In genomic region chr2:45823723-45824206, GRCh38 we compare ENCODE assay signal across 9 cellular contexts.
DNase-seq lines count a peak whose midpoint lies in the region; ATAC-seq and TF ChIP-seq lines count a peak whose summit lies in the region.
"Had no signal": no experiment of that assay in that cellular context is flagged by ENCODE, and none has a peak within 500 bp of the region (broad histone marks: within the 10 kb centered on the region; RNA-seq: fewer than 3 reads in every experiment).

No MANE protein-coding gene starts in this region.

- no peak for TF ChIP-seq CTCF in suprapubic skin (IDR thresholded peaks at IDR 0.05)

- H3K4me1 ChIP-seq in right cardiac atrium (ENCODE audit: control insufficient read depth, insufficient read depth, low read length) (peaks cover 33% of the 10 kb centered on the region), suprapubic skin (peaks cover 40% of the 10 kb centered on the region)

- DNase-seq in NCI-H1092 treated with DMSO at 0.1 percent for 48 hours (lab: John Stamatoyannopoulos, UW) (peak; percentile 6), NCI-H1092 (lab: John Stamatoyannopoulos, UW) (no peak), anterior cingulate cortex (lab: John Stamatoyannopoulos, UW) (peak in 51 of 58 donors; percentile 23 to 92 (median 71)), right cardiac atrium (peak; percentile 69 to 89 (median 87)), suprapubic skin (ENCODE audit: low spot score in 2 of 2) (peak; percentile 78 to 84)
- no peak for DNase-seq in activated naive CD4-positive, alpha-beta T cell (lab: John Stamatoyannopoulos, UW)
- no peak for DNase-seq in activated naive CD4-positive, alpha-beta T cell treated with anti-CD3 and anti-CD28 coated beads for 36 hours

- ATAC-seq in right cardiac atrium (peak; percentile 87 to 95), HG03565 (IDR thresholded peaks at IDR 0.05; ENCODE audit: unreplicated experiment) (no peak)

- TF ChIP-seq POLR2A in suprapubic skin (IDR thresholded peaks at IDR 0.05), result no peak

- H3K27me3 ChIP-seq in right cardiac atrium (ENCODE audit: control insufficient read depth, insufficient read depth) (no peaks in the 10 kb centered on the region), suprapubic skin (no peaks in the 10 kb centered on the region)
- H3K27me3 ChIP-seq: tibial nerve had no signal

- H3K27me3 Mint-ChIP-seq in activated naive CD4-positive, alpha-beta T cell treated with anti-CD3 and anti-CD28 coated beads for 36 hours (ENCODE audit: low read depth), result no peaks in the 10 kb centered on the region

- H3K36me3 Mint-ChIP-seq in activated naive CD4-positive, alpha-beta T cell treated with anti-CD3 and anti-CD28 coated beads for 36 hours (ENCODE audit: low read depth), result no peaks in the 10 kb centered on the region

- no peak for TF ChIP-seq EP300 in suprapubic skin (IDR thresholded peaks at IDR 0.05)

- intact Hi-C loops in right cardiac atrium (cut with DNase I), result loop anchor here in 1 of 4 donors (10.0 kb wide), 1 partner anchor 111 kb away; no protein-coding TSS in a partner anchor
- intact Hi-C loops in activated naive CD4-positive, alpha-beta T cell treated with anti-CD3 and anti-CD28 coated beads for 36 hours (cut with micrococcal nuclease), result no loop called here

- H3K9me3 Mint-ChIP-seq in activated naive CD4-positive, alpha-beta T cell treated with anti-CD3 and anti-CD28 coated beads for 36 hours, result no peaks in the 10 kb centered on the region

- H3K4me1 Mint-ChIP-seq in activated naive CD4-positive, alpha-beta T cell treated with anti-CD3 and anti-CD28 coated beads for 36 hours (ENCODE audit: low read depth), result peaks cover 16% of the 10 kb centered on the region

- H3K27ac ChIP-seq in right cardiac atrium (ENCODE audit: low read length), result peak overlapping the region; percentile 70
- peak overlapping the region; percentile 52 for H3K27ac ChIP-seq in suprapubic skin

- CTCF ChIA-PET in activated naive CD4-positive, alpha-beta T cell treated with anti-CD3 and anti-CD28 coated beads for 36 hours (lab: Charles Lee), result no interaction called here

- H3K4me3 ChIP-seq in right cardiac atrium (ENCODE audit: low read length), result no peak overlapping the region
- H3K4me3 ChIP-seq in suprapubic skin, result no peak overlapping the region
- H3K4me3 ChIP-seq: tibial nerve had no signal

- H3K36me3 ChIP-seq in suprapubic skin, result no peaks in the 10 kb centered on the region
- H3K36me3 ChIP-seq: tibial nerve had no signal

- H3K27ac Mint-ChIP-seq in activated naive CD4-positive, alpha-beta T cell treated with anti-CD3 and anti-CD28 coated beads for 36 hours, result no peak overlapping the region

- no peak overlapping the region for H3K4me3 Mint-ChIP-seq in activated naive CD4-positive, alpha-beta T cell treated with anti-CD3 and anti-CD28 coated beads for 36 hours

- WGBS in right cardiac atrium, result 43% methylated on average over 4 of the region's 4 CpGs
- WGBS in suprapubic skin, result 6% methylated on average over 4 of the region's 4 CpGs

- H3K9me3 ChIP-seq in right cardiac atrium (ENCODE audit: control insufficient read depth, low read length), result no peaks in the 10 kb centered on the region
- H3K9me3 ChIP-seq in suprapubic skin, result no peaks in the 10 kb centered on the region
- H3K9me3 ChIP-seq: tibial nerve had no signal

Comparison
In these comparisons a context has a peak if more than half of its experiments do, and no peak if none do; other contexts are left out.
1. DNase-seq: peak in NCI-H1092 treated with DMSO at 0.1 percent for 48 hours (single experiment), anterior cingulate cortex (51 of 58), right cardiac atrium (3 of 3) and suprapubic skin (2 of 2); none in NCI-H1092 (single experiment), activated naive CD4-positive, alpha-beta T cell (0 of 4) and activated naive CD4-positive, alpha-beta T cell treated with anti-CD3 and anti-CD28 coated beads for 36 hours (single experiment).